ENCODE assay signal across 8 cellular contexts in the genomic region with DNA sequence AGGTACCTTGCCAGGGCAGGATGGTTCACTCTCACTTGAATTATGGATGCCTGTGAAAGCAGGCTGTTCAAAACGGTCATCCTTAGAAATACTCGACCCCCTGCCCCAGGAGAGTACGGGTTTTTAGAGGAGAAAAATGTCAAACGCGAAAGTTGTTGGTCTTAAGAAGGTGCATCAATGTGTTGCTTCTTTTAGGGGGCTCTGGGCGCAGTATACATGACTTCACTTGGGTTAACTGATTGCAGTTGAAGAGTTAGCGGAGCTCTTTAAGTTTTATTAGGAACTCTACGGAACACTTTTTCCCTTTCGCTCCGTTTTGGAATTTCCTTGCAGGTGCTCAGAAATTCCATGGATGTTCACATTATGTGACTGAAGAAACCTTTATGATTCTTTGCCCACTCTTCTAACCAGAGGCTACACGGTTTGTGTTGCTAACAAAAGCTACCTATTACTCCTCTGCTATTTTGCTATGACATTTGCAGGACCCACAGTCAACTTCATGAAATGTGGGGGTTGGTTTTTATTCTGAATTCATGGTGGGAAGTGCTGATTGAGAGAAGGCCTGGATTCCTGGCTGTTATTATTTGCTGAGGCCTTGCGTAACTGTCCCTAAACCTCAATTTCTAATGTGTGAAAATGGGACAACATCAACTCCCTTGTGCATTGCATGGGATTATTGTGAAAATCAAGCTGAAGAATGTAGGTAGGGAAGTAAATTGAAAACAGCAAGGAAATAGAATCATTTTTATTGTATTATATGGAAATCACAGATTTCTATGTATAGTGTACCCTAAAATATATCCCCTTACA. TPM values are rescaled to one million over a fixed set of nuclear protein-coding genes. Genes with fewer than 3 reads are reported as not detected.
A peak's percentile ranks its signal among the peaks of the same experiment; 100 is the strongest.
DNase-seq lines count a peak whose midpoint lies in the region; ATAC-seq and TF ChIP-seq lines count a peak whose summit lies in the region.

No MANE protein-coding gene starts in this region.

- peak overlapping the region; percentile 69 for H3K27ac Mint-ChIP-seq in HFFc6
- no peak overlapping the region for H3K27ac Mint-ChIP-seq in activated CD8-positive, alpha-beta T cell treated with anti-CD3 and anti-CD28 coated beads, Interleukin-2, amount 10 ng/mL, durations not matched to agents 7 days and 5 days

- H3K27me3 Mint-ChIP-seq in HFFc6 (ENCODE audit: insufficient read depth) = no peaks in the 10 kb centered on the region; the same call in 1 of the 2 replicates
- peaks cover 64% of the 10 kb centered on the region for H3K27me3 Mint-ChIP-seq in activated CD8-positive, alpha-beta T cell treated with anti-CD3 and anti-CD28 coated beads, Interleukin-2, amount 10 ng/mL, durations not matched to agents 7 days and 5 days (ENCODE audit: low read depth)

- TF ChIP-seq CTCF in HFFc6 (IDR thresholded peaks at IDR 0.05) (no peak), spleen (IDR thresholded peaks at IDR 0.05 in 8 of 11, conservative IDR thresholded peaks at IDR 0.05 in 3 of 11) (no peak)

- peaks cover 13% of the 10 kb centered on the region for H3K27me3 ChIP-seq in iPS-15b (ENCODE audit: control insufficient read depth, insufficient read depth, low read length)
- H3K27me3 ChIP-seq in spleen (replicated peaks in 1 of 7) = peaks cover 0 to 40% (median 12%) of the 10 kb centered on the region in 7 donors

- H3K4me1 Mint-ChIP-seq in HFFc6 (ENCODE audit: low read depth) = peaks cover 51% of the 10 kb centered on the region
- peaks cover 17% of the 10 kb centered on the region for H3K4me1 Mint-ChIP-seq in activated CD8-positive, alpha-beta T cell treated with anti-CD3 and anti-CD28 coated beads, Interleukin-2, amount 10 ng/mL, durations not matched to agents 7 days and 5 days (ENCODE audit: low read depth)

- TF ChIP-seq POLR2A in spleen (IDR thresholded peaks at IDR 0.05) = no peak

- ATAC-seq in activated CD8-positive, alpha-beta T cell treated with anti-CD3 and anti-CD28 coated beads, Interleukin-2, amount 10 ng/mL, durations not matched to agents 7 days and 5 days = no peak
- ATAC-seq in GM18520 (IDR thresholded peaks at IDR 0.05; ENCODE audit: unreplicated experiment) = no peak

- H3K4me1 ChIP-seq in iPS-15b (ENCODE audit: control insufficient read depth, insufficient read depth, low read length) (peaks cover 7% of the 10 kb centered on the region), spleen (peaks cover 4 to 20% (median 14%) of the 10 kb centered on the region in 6 donors)

- H3K36me3 ChIP-seq in iPS-15b (ENCODE audit: control insufficient read depth, insufficient read depth, low read length) = no peaks in the 10 kb centered on the region
- H3K36me3 ChIP-seq in spleen = no peaks in the 10 kb centered on the region

- 29 to 34% (median 33%) methylated on average over 12 of the region's 12 CpGs for WGBS in spleen, 5 donors

- H3K27ac ChIP-seq in spleen = peak overlapping the region in 3 of 8 donors; percentile 13 to 43 (median 28)

- H3K4me3 ChIP-seq in iPS-15b (ENCODE audit: low read depth, low read length) = peak overlapping the region; percentile 72
- peak overlapping the region; percentile 48 to 83 (median 58) for H3K4me3 ChIP-seq in spleen

- POLR2A ChIA-PET in activated CD8-positive, alpha-beta T cell treated with anti-CD3 and anti-CD28 coated beads, Interleukin-2, amount 10 ng/mL, durations not matched to agents 7 days and 5 days (lab: Charles Lee) = no interaction called here

- DNase-seq in HFFc6 (no peak), spleen (no peak), DMS 273 (lab: John Stamatoyannopoulos, UW; ENCODE audit: unreplicated experiment) (no peak), amniotic stem cell (lab: John Stamatoyannopoulos, UW) (no peak), NK-92 (lab: John Stamatoyannopoulos, UW; ENCODE audit: unreplicated experiment) (no peak)
- no peak for DNase-seq in activated CD8-positive, alpha-beta T cell treated with anti-CD3 and anti-CD28 coated beads, Interleukin-2, amount 10 ng/mL, durations not matched to agents 7 days and 5 days

- CTCF ChIA-PET in activated CD8-positive, alpha-beta T cell treated with anti-CD3 and anti-CD28 coated beads, Interleukin-2, amount 10 ng/mL, durations not matched to agents 7 days and 5 days (lab: Charles Lee) = interaction anchor here (1.0 kb wide), 1 partner anchor 180 kb away, joined by 4 read pairs; a partner anchor contains a TSS

- H3K9me3 ChIP-seq in iPS-15b (ENCODE audit: control insufficient read depth, insufficient read depth, low read length) = no peaks in the 10 kb centered on the region
- H3K9me3 ChIP-seq in spleen = no peaks in the 10 kb centered on the region

- no peaks in the 10 kb centered on the region for H3K9me3 Mint-ChIP-seq in HFFc6
- no peaks in the 10 kb centered on the region for H3K9me3 Mint-ChIP-seq in activated CD8-positive, alpha-beta T cell treated with anti-CD3 and anti-CD28 coated beads, Interleukin-2, amount 10 ng/mL, durations not matched to agents 7 days and 5 days (ENCODE audit: insufficient read depth)

- H3K9ac ChIP-seq in iPS-15b (ENCODE audit: low read depth, low read length) = no peak overlapping the region

- peak overlapping the region; percentile 92 for H3K4me3 Mint-ChIP-seq in HFFc6
- peak overlapping the region; percentile 70 for H3K4me3 Mint-ChIP-seq in activated CD8-positive, alpha-beta T cell treated with anti-CD3 and anti-CD28 coated beads, Interleukin-2, amount 10 ng/mL, durations not matched to agents 7 days and 5 days

- peaks cover 4% of the 10 kb centered on the region; the same call in 1 of the 2 replicates for H3K36me3 Mint-ChIP-seq in HFFc6 (ENCODE audit: low read depth)
- no peaks in the 10 kb centered on the region for H3K36me3 Mint-ChIP-seq in activated CD8-positive, alpha-beta T cell treated with anti-CD3 and anti-CD28 coated beads, Interleukin-2, amount 10 ng/mL, durations not matched to agents 7 days and 5 days (ENCODE audit: low read depth)

- intact Hi-C loops in spleen (cut with DNase I; ENCODE audit: low total_unique reads) = no loop called here

RNA-seq across cellular contexts. Expression of a gene that starts 0.8 kb away (rescaled TPM):
- 10 to 100 TPM; 30.1 to 39.5 (median 36.3) TPM for total RNA-seq in HFFc6 (2021; fragmentation: NEBNext Ultra II Directional; extraction: Animal tissue kit (Norgen Biotek cat#: 25700))
- under 1 TPM; 0.29 to 0.50 TPM for total RNA-seq in activated CD8-positive, alpha-beta T cell treated with anti-CD3 and anti-CD28 coated beads, Interleukin-2, amount 10 ng/mL, durations not matched to agents 7 days and 5 days
- total RNA-seq in spleen = 10 to 100 TPM in 1 of 7 donors, 1 to 10 TPM in 6; 2.2 to 10.6 (median 3.6) TPM
- polyA plus RNA-seq in spleen = under 1 TPM; 0.46 to 0.74 (median 0.64) TPM
